Comparison of ENCODE assay signal across 20 cellular contexts in the genomic region with DNA sequence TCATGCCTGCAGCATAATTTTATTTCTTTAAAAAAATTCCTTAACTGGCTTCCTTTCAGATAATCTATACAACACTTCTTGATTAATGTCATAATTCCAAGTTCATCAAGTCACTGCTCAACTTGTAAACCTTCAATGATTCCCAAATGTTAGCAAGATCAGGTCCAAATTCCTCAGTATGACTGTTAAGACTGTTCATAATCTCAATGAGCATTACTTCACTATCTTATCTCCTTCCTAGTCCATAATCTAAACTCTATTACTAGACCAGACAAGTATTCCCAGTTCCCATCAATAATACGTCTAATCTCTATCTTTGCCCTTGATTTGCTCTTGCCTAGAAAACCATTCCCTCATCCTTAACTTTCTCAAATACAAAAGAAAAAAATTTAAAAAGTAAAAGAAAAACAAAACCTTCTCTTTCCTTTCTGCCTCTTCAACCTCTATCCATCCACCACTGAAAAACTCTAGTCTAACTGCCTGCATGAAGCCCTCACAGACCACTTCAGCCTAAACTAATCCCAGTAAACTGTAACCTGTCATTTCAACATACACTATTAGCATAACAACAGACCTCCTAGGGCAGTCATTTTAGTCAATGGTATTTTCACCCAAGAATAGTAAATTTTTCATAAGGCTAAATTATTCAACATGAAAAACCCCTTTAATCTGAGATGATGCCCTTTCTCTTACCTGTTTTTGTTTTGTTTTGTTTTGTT. TPM values are rescaled to one million over a fixed set of nuclear protein-coding genes. Genes with fewer than 3 reads are reported as not detected.
DNase-seq lines count a peak whose midpoint lies in the region; ATAC-seq and TF ChIP-seq lines count a peak whose summit lies in the region.
"Had no signal": no experiment of that assay in that cellular context is flagged by ENCODE, and none has a peak within 500 bp of the region (broad histone marks: within the 10 kb centered on the region; RNA-seq: fewer than 3 reads in every experiment).

No MANE protein-coding gene starts in this region.

- ATAC-seq in HG03196 (IDR thresholded peaks at IDR 0.05; ENCODE audit: unreplicated experiment): no peak
- ATAC-seq: Right ventricle myocardium inferior had no signal

- H3K27ac ChIP-seq in A673 (ENCODE audit: low read depth, low read length, poor library complexity, severe bottlenecking) (no peak overlapping the region), sigmoid colon (no peak overlapping the region)
- H3K27ac ChIP-seq: BLaER1 treated with 17β-estradiol and CSF1 and Interleukin-3, amounts not matched to agents 10 nM and 100 nM; KMS-11 had no signal

- H3K36me3 ChIP-seq in A673 (ENCODE audit: insufficient read depth, low read length, poor library complexity, severe bottlenecking): no peaks in the 10 kb centered on the region
- no peaks in the 10 kb centered on the region for H3K36me3 ChIP-seq in HAP-1 (replicated peaks)
- H3K36me3 ChIP-seq in sigmoid colon: no peaks in the 10 kb centered on the region
- H3K36me3 ChIP-seq: Peyer's patch had no signal

- POLR2A ChIA-PET in A673 (lab: Charles Lee; ENCODE audit: low non-redundant PET): no interaction called here

- no peak for TF ChIP-seq POLR2A in sigmoid colon (IDR thresholded peaks at IDR 0.05)

- BruUV-seq in A673 (replicated peaks; lab: Mats Ljungman, UMichigan): TSS peak; percentile 15

- H3K9me3 ChIP-seq in A673 (ENCODE audit: low read depth, low read length, poor library complexity, severe bottlenecking) (no peaks in the 10 kb centered on the region), HAP-1 (no peaks in the 10 kb centered on the region), sigmoid colon (no peaks in the 10 kb centered on the region)
- H3K9me3 ChIP-seq: BLaER1 treated with 17β-estradiol and CSF1 and Interleukin-3, amounts not matched to agents 10 nM and 100 nM; Peyer's patch had no signal

- WGBS in sigmoid colon, 2 donors: 81 to 89% methylated on average over 1 of the region's 1 CpG

- no peak overlapping the region for H3K4me3 ChIP-seq in A673 (ENCODE audit: low read depth, low read length, poor library complexity, severe bottlenecking)
- no peak overlapping the region for H3K4me3 ChIP-seq in HAP-1
- H3K4me3 ChIP-seq in sigmoid colon: no peak overlapping the region
- H3K4me3 ChIP-seq: BLaER1 treated with 17β-estradiol and CSF1 and Interleukin-3, amounts not matched to agents 10 nM and 100 nM; Peyer's patch; SK-N-MC had no signal

- no peaks in the 10 kb centered on the region for H3K27me3 Mint-ChIP-seq in immature natural killer cell (ENCODE audit: low read depth in 3 of 3)

- CTCF ChIA-PET in A673 (lab: Charles Lee): no interaction called here

- H3K27ac Mint-ChIP-seq in immature natural killer cell: peak overlapping the region in 2 of 6 donors; percentile 12 to 32

- in situ Hi-C loops in HAP-1 (cut with MboI; ENCODE audit: low sequenced_read_pairs): no loop called here

- intact Hi-C loops in A673 (cut with micrococcal nuclease; ENCODE audit: unreplicated experiment) (no loop called here), sigmoid colon (cut with DNase I) (no loop called here)

- H3K4me1 Mint-ChIP-seq in immature natural killer cell: peaks cover 18 to 51% of the 10 kb centered on the region in 2 donors

- TF ChIP-seq EP300 in sigmoid colon (IDR thresholded peaks at IDR 0.05): no peak

- DNase-seq in A673 (ENCODE audit: low spot score) (peak; percentile 35), HAP-1 (ENCODE audit: low spot score in 2 of 2) (peak; percentile 31 to 79), amniotic epithelial cell (ENCODE audit: low read depth) (peak; percentile 56), iris pigment epithelial cell (ENCODE audit: low read depth) (peak; percentile 20), dedifferentiated amniotic fluid mesenchymal stem cell (ENCODE audit: extremely low spot score) (no peak), sigmoid colon (no peak), immature natural killer cell (no peak)
- DNase-seq: DMS 273 treated with DMSO at 0.1 percent for 48 hours, NCI-H1048, NCI-H1436 treated with DMSO at 0.1 percent for 48 hours, NCI-H2029 treated with DMSO at 0.1 percent for 48 hours, NCI-H2171 treated with DMSO at 0.1 percent for 48 hours, NCI-H510A, NCI-H82, Peyer's patch had no signal

- H3K4me1 ChIP-seq in A673 (ENCODE audit: insufficient read depth, low read length, poor library complexity, severe bottlenecking): no peaks in the 10 kb centered on the region
- H3K4me1 ChIP-seq in HAP-1: peaks cover 13% of the 10 kb centered on the region
- H3K4me1 ChIP-seq in sigmoid colon: peaks cover 0 to 22% (median 14%) of the 10 kb centered on the region in 4 donors

- no peak overlapping the region for H3K4me3 Mint-ChIP-seq in immature natural killer cell

- peaks cover 0 to 7% (median 3%) of the 10 kb centered on the region in 3 donors for H3K36me3 Mint-ChIP-seq in immature natural killer cell

- no peaks in the 10 kb centered on the region for H3K27me3 ChIP-seq in A673 (replicated peaks; ENCODE audit: insufficient read depth, low read depth, low read length, poor library complexity)
- no peaks in the 10 kb centered on the region for H3K27me3 ChIP-seq in HAP-1 (ENCODE audit: low read depth)
- no peaks in the 10 kb centered on the region for H3K27me3 ChIP-seq in sigmoid colon
- H3K27me3 ChIP-seq: BLaER1 treated with 17β-estradiol and CSF1 and Interleukin-3, amounts not matched to agents 10 nM and 100 nM; Peyer's patch had no signal

- no peaks in the 10 kb centered on the region for H3K9me3 Mint-ChIP-seq in immature natural killer cell

- TF ChIP-seq CTCF in A673 (conservative IDR thresholded peaks at IDR 0.05; ENCODE audit: low read depth, low read length) (no peak), sigmoid colon (IDR thresholded peaks at IDR 0.05) (no peak)

RNA-seq across cellular contexts. Expression of gene LUZP1, which starts 15.5 kb away (rescaled TPM):
- 32.6 and 34.9 TPM in 2 replicates for total RNA-seq in A673 (2021)
- 10 to 100 TPM; 13.3 to 20.9 (median 17.9) TPM for total RNA-seq in sigmoid colon
- 10 to 100 TPM in 2 of 3 donors, 1 to 10 TPM in 1; 6.0 to 14.0 (median 12.7) TPM for polyA plus RNA-seq in sigmoid colon
- 10 to 100 TPM in 2 of 3 donors, 1 to 10 TPM in 1; 9.8 to 35.5 (median 13.8) TPM for polyA plus RNA-seq in immature natural killer cell

Comparison
In these comparisons a context has a peak if more than half of its experiments do, and no peak if none do; other contexts are left out.
1. DNase-seq: peak in A673 (single experiment), HAP-1 (2 of 2), amniotic epithelial cell (single experiment) and iris pigment epithelial cell (single experiment); none in dedifferentiated amniotic fluid mesenchymal stem cell (single experiment), sigmoid colon (single experiment) and immature natural killer cell (0 of 3).